27 cellular contexts compared by ENCODE assay signal in the genomic region with DNA sequence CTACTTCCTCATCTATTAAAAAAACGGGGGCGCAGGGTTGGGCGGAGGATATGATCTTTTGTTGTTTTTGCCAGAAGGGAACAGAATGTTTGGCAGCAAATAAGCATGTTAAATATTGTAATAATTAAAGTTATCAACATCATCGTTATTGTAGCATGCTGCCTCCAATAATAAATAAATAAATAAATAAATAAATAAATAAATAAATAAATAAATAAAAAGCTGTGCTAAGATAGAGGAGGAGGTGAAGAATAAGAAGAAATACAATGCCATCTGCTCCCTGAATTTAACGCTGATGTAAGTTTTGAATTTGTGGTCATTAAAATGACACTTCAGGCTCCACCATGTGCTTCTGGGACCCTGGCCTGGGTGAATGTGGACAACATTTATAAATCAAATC.
"Had no signal": no experiment of that assay in that cellular context is flagged by ENCODE, and none has a peak within 500 bp of the region (broad histone marks: within the 10 kb centered on the region; RNA-seq: fewer than 3 reads in every experiment).

No MANE protein-coding gene starts in this region.

- H3K27me3 ChIP-seq: colonic mucosa, esophagus squamous epithelium, foreskin keratinocyte, gastrocnemius medialis, gastroesophageal sphincter, heart left ventricle, heart right ventricle had no signal

- FAIRE-seq: colon, endometrium, endothelial cell of umbilical vein, frontal cortex had no signal

- H3K4me1 ChIP-seq: colonic mucosa, foreskin keratinocyte, gastrocnemius medialis, gastroesophageal sphincter, heart left ventricle, heart right ventricle had no signal

- H3K9me3 ChIP-seq: colonic mucosa, gastrocnemius medialis had no signal

- H3K36me3 ChIP-seq: colonic mucosa, esophagus squamous epithelium, gastrocnemius medialis, gastroesophageal sphincter, heart left ventricle, heart right ventricle had no signal

- H3K27ac ChIP-seq: colonic mucosa, coronary artery, dorsolateral prefrontal cortex, epithelial cell of prostate, esophagus squamous epithelium, foreskin keratinocyte, gastrocnemius medialis, gastroesophageal sphincter, heart left ventricle, heart right ventricle had no signal

- DNase-seq: colonic mucosa; cortex of kidney; dermis blood vessel endothelial cell; dorsolateral prefrontal cortex; effector CD4-positive, alpha-beta T cell; effector CD8-positive, alpha-beta T cell; effector memory CD4-positive, alpha-beta T cell; effector memory CD8-positive, alpha-beta T cell; endodermal cell; erythroblast; esophagus squamous epithelium; foreskin fibroblast; foreskin keratinocyte; foreskin melanocyte; gastrocnemius medialis; glutamatergic neuron; head of caudate nucleus; heart left ventricle; heart right ventricle had no signal

- H3K4me3 ChIP-seq: colonic mucosa, coronary artery, dorsolateral prefrontal cortex, esophagus squamous epithelium, gastrocnemius medialis, gastroesophageal sphincter, heart left ventricle, heart right ventricle had no signal

- ATAC-seq: effector memory CD8-positive, alpha-beta T cell; esophagus mucosa; foreskin keratinocyte; gastrocnemius medialis; gastroesophageal sphincter; heart left ventricle; heart right ventricle had no signal
